Comparison of ENCODE assay signal across 1 cellular context in the genomic region with DNA sequence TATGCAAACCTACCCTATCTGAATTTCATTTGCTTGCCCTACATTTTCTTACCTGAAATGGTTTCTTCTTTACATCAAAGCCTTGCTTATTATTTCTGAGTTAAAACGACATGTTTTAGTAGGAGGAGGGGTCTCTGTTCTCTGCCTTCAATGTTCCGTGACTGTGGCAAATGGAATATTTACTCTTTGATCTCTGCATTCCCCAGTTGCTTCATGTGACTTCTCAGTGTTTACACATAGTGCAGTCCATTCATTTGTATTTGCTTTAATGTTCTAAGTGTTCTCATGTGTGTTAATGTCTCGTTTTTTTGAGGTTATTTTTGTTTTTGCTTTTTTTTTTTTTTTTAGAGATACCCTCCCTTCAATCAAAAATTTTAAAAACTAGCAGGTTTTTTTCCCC.
TF ChIP-seq lines count a peak whose summit lies in the region.

No MANE protein-coding gene starts in this region.

TF ChIP-seq in HepG2, 621 proteins besides CTCF, POLR2A, EP300 and RAD21 (continued from another document and continues in another):
- TF ChIP-seq, protein P1, sequence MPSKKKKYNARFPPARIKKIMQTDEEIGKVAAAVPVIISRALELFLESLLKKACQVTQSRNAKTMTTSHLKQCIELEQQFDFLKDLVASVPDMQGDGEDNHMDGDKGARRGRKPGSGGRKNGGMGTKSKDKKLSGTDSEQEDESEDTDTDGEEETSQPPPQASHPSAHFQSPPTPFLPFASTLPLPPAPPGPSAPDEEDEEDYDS (CRISPR knock-in tag; IDR thresholded peaks at IDR 0.05): peak; percentile 42; the same call in 1 of the 2 replicates
- TF ChIP-seq, protein P2, sequence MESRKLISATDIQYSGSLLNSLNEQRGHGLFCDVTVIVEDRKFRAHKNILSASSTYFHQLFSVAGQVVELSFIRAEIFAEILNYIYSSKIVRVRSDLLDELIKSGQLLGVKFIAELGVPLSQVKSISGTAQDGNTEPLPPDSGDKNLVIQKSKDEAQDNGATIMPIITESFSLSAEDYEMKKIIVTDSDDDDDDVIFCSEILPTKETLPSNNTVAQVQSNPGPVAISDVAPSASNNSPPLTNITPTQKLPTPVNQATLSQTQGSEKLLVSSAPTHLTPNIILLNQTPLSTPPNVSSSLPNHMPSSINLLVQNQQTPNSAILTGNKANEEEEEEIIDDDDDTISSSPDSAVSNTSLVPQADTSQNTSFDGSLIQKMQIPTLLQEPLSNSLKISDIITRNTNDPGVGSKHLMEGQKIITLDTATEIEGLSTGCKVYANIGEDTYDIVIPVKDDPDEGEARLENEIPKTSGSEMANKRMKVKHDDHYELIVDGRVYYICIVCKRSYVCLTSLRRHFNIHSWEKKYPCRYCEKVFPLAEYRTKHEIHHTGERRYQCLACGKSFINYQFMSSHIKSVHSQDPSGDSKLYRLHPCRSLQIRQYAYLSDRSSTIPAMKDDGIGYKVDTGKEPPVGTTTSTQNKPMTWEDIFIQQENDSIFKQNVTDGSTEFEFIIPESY (CRISPR knock-in tag; IDR thresholded peaks at IDR 0.05): no peak
- no peak for TF ChIP-seq DNMT1 (CRISPR knock-in tag; IDR thresholded peaks at IDR 0.05)
- TF ChIP-seq ATRX (CRISPR knock-in tag; IDR thresholded peaks at IDR 0.05; ENCODE audit: borderline replicate concordance): no peak
- TF ChIP-seq IKZF1 (IDR thresholded peaks at IDR 0.05): no peak
- TF ChIP-seq, protein P3, sequence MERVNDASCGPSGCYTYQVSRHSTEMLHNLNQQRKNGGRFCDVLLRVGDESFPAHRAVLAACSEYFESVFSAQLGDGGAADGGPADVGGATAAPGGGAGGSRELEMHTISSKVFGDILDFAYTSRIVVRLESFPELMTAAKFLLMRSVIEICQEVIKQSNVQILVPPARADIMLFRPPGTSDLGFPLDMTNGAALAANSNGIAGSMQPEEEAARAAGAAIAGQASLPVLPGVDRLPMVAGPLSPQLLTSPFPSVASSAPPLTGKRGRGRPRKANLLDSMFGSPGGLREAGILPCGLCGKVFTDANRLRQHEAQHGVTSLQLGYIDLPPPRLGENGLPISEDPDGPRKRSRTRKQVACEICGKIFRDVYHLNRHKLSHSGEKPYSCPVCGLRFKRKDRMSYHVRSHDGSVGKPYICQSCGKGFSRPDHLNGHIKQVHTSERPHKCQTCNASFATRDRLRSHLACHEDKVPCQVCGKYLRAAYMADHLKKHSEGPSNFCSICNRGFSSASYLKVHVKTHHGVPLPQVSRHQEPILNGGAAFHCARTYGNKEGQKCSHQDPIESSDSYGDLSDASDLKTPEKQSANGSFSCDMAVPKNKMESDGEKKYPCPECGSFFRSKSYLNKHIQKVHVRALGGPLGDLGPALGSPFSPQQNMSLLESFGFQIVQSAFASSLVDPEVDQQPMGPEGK (CRISPR knock-in tag; IDR thresholded peaks at IDR 0.05): peak; percentile 63
- TF ChIP-seq ZNF782 (CRISPR knock-in tag; IDR thresholded peaks at IDR 0.05; ENCODE audit: borderline replicate concordance): no peak
- TF ChIP-seq, protein P4, sequence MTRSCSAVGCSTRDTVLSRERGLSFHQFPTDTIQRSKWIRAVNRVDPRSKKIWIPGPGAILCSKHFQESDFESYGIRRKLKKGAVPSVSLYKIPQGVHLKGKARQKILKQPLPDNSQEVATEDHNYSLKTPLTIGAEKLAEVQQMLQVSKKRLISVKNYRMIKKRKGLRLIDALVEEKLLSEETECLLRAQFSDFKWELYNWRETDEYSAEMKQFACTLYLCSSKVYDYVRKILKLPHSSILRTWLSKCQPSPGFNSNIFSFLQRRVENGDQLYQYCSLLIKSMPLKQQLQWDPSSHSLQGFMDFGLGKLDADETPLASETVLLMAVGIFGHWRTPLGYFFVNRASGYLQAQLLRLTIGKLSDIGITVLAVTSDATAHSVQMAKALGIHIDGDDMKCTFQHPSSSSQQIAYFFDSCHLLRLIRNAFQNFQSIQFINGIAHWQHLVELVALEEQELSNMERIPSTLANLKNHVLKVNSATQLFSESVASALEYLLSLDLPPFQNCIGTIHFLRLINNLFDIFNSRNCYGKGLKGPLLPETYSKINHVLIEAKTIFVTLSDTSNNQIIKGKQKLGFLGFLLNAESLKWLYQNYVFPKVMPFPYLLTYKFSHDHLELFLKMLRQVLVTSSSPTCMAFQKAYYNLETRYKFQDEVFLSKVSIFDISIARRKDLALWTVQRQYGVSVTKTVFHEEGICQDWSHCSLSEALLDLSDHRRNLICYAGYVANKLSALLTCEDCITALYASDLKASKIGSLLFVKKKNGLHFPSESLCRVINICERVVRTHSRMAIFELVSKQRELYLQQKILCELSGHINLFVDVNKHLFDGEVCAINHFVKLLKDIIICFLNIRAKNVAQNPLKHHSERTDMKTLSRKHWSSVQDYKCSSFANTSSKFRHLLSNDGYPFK (CRISPR knock-in tag; IDR thresholded peaks at IDR 0.05; ENCODE audit: borderline replicate concordance): no peak
- TF ChIP-seq, protein P5, sequence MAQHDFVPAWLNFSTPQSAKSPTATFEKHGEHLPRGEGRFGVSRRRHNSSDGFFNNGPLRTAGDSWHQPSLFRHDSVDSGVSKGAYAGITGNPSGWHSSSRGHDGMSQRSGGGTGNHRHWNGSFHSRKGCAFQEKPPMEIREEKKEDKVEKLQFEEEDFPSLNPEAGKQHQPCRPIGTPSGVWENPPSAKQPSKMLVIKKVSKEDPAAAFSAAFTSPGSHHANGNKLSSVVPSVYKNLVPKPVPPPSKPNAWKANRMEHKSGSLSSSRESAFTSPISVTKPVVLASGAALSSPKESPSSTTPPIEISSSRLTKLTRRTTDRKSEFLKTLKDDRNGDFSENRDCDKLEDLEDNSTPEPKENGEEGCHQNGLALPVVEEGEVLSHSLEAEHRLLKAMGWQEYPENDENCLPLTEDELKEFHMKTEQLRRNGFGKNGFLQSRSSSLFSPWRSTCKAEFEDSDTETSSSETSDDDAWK (CRISPR knock-in tag; IDR thresholded peaks at IDR 0.05): no peak
- no peak for TF ChIP-seq ZFYVE20 (CRISPR knock-in tag; IDR thresholded peaks at IDR 0.05; ENCODE audit: borderline replicate concordance, low read depth)
- TF ChIP-seq, protein P6, sequence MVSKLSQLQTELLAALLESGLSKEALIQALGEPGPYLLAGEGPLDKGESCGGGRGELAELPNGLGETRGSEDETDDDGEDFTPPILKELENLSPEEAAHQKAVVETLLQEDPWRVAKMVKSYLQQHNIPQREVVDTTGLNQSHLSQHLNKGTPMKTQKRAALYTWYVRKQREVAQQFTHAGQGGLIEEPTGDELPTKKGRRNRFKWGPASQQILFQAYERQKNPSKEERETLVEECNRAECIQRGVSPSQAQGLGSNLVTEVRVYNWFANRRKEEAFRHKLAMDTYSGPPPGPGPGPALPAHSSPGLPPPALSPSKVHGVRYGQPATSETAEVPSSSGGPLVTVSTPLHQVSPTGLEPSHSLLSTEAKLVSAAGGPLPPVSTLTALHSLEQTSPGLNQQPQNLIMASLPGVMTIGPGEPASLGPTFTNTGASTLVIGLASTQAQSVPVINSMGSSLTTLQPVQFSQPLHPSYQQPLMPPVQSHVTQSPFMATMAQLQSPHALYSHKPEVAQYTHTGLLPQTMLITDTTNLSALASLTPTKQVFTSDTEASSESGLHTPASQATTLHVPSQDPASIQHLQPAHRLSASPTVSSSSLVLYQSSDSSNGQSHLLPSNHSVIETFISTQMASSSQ (IDR thresholded peaks at IDR 0.05; ENCODE audit: low read depth): peak; percentile 44; the same call in 1 of the 2 replicates
- TF ChIP-seq, protein P6 (CRISPR knock-in tag; IDR thresholded peaks at IDR 0.05; ENCODE audit: borderline replicate concordance): no peak
- no peak for TF ChIP-seq JARID2 (CRISPR knock-in tag; IDR thresholded peaks at IDR 0.05; ENCODE audit: insufficient replicate concordance)
- no peak for TF ChIP-seq NR3C1 (CRISPR knock-in tag; IDR thresholded peaks at IDR 0.05)
- TF ChIP-seq, protein P7, sequence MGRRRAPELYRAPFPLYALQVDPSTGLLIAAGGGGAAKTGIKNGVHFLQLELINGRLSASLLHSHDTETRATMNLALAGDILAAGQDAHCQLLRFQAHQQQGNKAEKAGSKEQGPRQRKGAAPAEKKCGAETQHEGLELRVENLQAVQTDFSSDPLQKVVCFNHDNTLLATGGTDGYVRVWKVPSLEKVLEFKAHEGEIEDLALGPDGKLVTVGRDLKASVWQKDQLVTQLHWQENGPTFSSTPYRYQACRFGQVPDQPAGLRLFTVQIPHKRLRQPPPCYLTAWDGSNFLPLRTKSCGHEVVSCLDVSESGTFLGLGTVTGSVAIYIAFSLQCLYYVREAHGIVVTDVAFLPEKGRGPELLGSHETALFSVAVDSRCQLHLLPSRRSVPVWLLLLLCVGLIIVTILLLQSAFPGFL (CRISPR knock-in tag; IDR thresholded peaks at IDR 0.05): no peak
- no peak for TF ChIP-seq SAFB2 (CRISPR knock-in tag; IDR thresholded peaks at IDR 0.05; ENCODE audit: borderline replicate concordance, low read depth)
- no peak for TF ChIP-seq ZFP36L2 (CRISPR knock-in tag; IDR thresholded peaks at IDR 0.05)
- TF ChIP-seq, protein P8, sequence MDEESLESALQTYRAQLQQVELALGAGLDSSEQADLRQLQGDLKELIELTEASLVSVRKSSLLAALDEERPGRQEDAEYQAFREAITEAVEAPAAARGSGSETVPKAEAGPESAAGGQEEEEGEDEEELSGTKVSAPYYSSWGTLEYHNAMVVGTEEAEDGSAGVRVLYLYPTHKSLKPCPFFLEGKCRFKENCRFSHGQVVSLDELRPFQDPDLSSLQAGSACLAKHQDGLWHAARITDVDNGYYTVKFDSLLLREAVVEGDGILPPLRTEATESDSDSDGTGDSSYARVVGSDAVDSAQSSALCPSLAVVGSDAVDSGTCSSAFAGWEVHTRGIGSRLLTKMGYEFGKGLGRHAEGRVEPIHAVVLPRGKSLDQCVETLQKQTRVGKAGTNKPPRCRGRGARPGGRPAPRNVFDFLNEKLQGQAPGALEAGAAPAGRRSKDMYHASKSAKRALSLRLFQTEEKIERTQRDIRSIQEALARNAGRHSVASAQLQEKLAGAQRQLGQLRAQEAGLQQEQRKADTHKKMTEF (CRISPR knock-in tag; IDR thresholded peaks at IDR 0.05): peak; percentile 63
- TF ChIP-seq ZFP82 (CRISPR knock-in tag; IDR thresholded peaks at IDR 0.05; ENCODE audit: borderline replicate concordance): no peak
- TF ChIP-seq, protein P9, sequence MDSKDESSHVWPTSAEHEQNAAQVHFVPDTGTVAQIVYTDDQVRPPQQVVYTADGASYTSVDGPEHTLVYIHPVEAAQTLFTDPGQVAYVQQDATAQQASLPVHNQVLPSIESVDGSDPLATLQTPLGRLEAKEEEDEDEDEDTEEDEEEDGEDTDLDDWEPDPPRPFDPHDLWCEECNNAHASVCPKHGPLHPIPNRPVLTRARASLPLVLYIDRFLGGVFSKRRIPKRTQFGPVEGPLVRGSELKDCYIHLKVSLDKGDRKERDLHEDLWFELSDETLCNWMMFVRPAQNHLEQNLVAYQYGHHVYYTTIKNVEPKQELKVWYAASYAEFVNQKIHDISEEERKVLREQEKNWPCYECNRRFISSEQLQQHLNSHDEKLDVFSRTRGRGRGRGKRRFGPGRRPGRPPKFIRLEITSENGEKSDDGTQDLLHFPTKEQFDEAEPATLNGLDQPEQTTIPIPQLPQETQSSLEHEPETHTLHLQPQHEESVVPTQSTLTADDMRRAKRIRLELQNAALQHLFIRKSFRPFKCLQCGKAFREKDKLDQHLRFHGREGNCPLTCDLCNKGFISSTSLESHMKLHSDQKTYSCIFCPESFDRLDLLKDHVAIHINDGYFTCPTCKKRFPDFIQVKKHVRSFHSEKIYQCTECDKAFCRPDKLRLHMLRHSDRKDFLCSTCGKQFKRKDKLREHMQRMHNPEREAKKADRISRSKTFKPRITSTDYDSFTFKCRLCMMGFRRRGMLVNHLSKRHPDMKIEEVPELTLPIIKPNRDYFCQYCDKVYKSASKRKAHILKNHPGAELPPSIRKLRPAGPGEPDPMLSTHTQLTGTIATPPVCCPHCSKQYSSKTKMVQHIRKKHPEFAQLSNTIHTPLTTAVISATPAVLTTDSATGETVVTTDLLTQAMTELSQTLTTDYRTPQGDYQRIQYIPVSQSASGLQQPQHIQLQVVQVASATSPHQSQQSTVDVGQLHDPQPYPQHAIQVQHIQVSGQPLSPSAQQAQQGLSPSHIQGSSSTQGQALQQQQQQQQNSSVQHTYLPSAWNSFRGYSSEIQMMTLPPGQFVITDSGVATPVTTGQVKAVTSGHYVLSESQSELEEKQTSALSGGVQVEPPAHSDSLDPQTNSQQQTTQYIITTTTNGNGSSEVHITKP (CRISPR knock-in tag; IDR thresholded peaks at IDR 0.05; ENCODE audit: low read depth): peak; percentile 38; the same call in 1 of the 2 replicates
- TF ChIP-seq, protein P10, sequence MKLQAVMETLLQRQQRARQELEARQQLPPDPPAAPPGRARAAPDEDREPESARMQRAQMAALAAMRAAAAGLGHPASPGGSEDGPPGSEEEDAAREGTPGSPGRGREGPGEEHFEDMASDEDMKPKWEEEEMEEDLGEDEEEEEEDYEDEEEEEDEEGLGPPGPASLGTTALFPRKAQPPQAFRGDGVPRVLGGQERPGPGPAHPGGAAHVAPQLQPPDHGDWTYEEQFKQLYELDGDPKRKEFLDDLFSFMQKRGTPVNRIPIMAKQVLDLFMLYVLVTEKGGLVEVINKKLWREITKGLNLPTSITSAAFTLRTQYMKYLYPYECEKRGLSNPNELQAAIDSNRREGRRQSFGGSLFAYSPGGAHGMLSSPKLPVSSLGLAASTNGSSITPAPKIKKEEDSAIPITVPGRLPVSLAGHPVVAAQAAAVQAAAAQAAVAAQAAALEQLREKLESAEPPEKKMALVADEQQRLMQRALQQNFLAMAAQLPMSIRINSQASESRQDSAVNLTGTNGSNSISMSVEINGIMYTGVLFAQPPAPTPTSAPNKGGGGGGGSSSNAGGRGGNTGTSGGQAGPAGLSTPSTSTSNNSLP (IDR thresholded peaks at IDR 0.05; ENCODE audit: low read depth, low read length): peak; percentile 95
